In the genomic region with DNA sequence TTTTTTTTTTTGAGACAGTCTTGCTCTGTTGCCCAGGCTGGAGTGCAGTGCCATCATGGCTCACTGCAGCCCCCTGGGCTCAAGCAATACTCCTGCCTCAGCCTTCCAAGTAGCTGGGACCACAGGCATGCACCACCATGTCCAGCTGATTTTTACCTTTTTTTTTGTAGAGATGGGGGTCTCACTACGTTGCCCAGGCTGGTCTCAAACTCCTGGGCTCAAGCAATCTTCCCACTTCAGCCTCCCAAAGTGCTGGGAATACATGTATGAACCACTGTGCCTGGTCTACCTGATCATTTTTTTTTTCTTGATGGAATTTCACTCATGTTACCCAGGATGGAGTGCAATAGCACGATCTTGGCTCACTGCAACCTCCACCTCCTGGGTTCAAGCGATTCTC, we compare ENCODE assay signal across 7 cellular contexts. TPM values are rescaled to one million over a fixed set of nuclear protein-coding genes. Genes with fewer than 3 reads are reported as not detected.
"Had no signal": no experiment of that assay in that cellular context is flagged by ENCODE, and none has a peak within 500 bp of the region (broad histone marks: within the 10 kb centered on the region; RNA-seq: fewer than 3 reads in every experiment).

No MANE protein-coding gene starts in this region.

RNA-seq across cellular contexts. Expression of gene GJD3, which starts 22.0 kb away (rescaled TPM):
- total RNA-seq: LHCN-M2, MCF 10A, NCI-H460, OCI-LY7, SJCRH30, SK-MEL-5 had no signal
- polyA plus RNA-seq: SK-N-SH had no signal

RNA-seq across cellular contexts. Expression of gene IGFBP4, which starts 56.7 kb away (rescaled TPM):
- total RNA-seq: OCI-LY7 had no signal
